In genomic region chr19:40225440-40226305, GRCh38 we compare ENCODE assay signal across 1 cellular context.
TF ChIP-seq lines count a peak whose summit lies in the region.

No MANE protein-coding gene starts in this region.

TF ChIP-seq in K562, 482 proteins besides CTCF, POLR2A, EP300 and RAD21:
- peak; percentile 47 for TF ChIP-seq RBM25 (IDR thresholded peaks at IDR 0.05; ENCODE audit: low read depth, low read length, severe bottlenecking)
- 0 out of 4 replicates have a peak, but pooled peaks have one; percentile 8 to 24 for TF ChIP-seq KDM1A (IDR thresholded peaks at IDR 0.05)
- no peak for TF ChIP-seq ZBTB5 (IDR thresholded peaks at IDR 0.05)
- TF ChIP-seq NFE2L1 (tag; IDR thresholded peaks at IDR 0.05; ENCODE audit: borderline replicate concordance, low read depth), result no peak
- 0 out of 2 replicates have a peak, but pooled peaks have one; percentile 57 for TF ChIP-seq BCOR (IDR thresholded peaks at IDR 0.05)
- TF ChIP-seq SMARCA5 (IDR thresholded peaks at IDR 0.05), result 0 out of 2 replicates have a peak, but pooled peaks have one; percentile 25
- TF ChIP-seq ZNF780A (CRISPR knock-in tag; IDR thresholded peaks at IDR 0.05), result no peak
